In the genomic region with DNA sequence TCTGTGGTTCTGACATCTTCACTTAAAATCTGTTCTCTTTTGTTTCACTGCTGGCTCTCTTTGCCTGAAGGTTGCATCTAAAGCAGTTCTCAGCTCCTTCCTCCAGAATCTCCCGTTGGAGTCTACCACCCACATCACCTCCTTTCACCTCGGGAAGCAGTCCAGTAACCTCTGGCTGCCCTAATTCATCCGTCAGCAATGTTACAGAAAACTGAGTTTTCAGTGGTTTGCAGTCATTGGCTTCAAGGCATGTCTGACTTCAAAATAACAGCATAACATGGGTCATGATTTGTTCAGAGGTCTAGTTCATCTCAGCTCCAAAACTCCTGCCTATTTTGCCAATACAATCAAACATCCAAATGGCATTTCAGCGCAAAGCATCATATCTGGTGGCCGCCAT, we compare ENCODE assay signal across 22 cellular contexts.
"Had no signal": no experiment of that assay in that cellular context is flagged by ENCODE, and none has a peak within 500 bp of the region (broad histone marks: within the 10 kb centered on the region; RNA-seq: fewer than 3 reads in every experiment).

No MANE protein-coding gene starts in this region.

- H3K27ac ChIP-seq: HL-60, SJSA1, SK-N-MC had no signal

- H3K4me1 ChIP-seq: SJSA1 had no signal

- DNase-seq: KBM-7, MV-4-11, NCI-H1048, NCI-H1105, NCI-H1417, NCI-H146, NCI-H1694 treated with DMSO at 0.1 percent for 48 hours, NCI-H1930, NCI-H2081, NCI-H2171, NCI-H226, NCI-H446, NCI-H510A, NCI-H524 treated with DMSO at 0.1 percent for 48 hours, NCI-H69, NCI-H774, Right ventricle myocardium superior, RPMI8226, SIG-M5 had no signal

- H3K4me3 ChIP-seq: SJSA1, SK-N-MC had no signal

- H3K9me3 ChIP-seq: SJSA1 had no signal

- H3K27me3 ChIP-seq: SJSA1 had no signal

- H3K36me3 ChIP-seq: SJSA1 had no signal
